8 cellular contexts compared by ENCODE assay signal in genomic region chr11:78801161-78801884, GRCh38.
DNase-seq lines count a peak whose midpoint lies in the region; ATAC-seq and TF ChIP-seq lines count a peak whose summit lies in the region.

No MANE protein-coding gene starts in this region.

- ATAC-seq in gastroesophageal sphincter (peak; percentile 85), sciatic nerve (peak; percentile 90), GM18873 (IDR thresholded peaks at IDR 0.05; ENCODE audit: low FRiP score, unreplicated experiment) (no peak), GM19397 (IDR thresholded peaks at IDR 0.05; ENCODE audit: unreplicated experiment) (no peak)

- H3K4me1 ChIP-seq in gastroesophageal sphincter: peaks cover 31 to 63% (median 35%) of the 10 kb centered on the region in 3 donors

- intact Hi-C loops in sciatic nerve (cut with DNase I): no loop called here

- no peaks in the 10 kb centered on the region for H3K27me3 ChIP-seq in gastroesophageal sphincter

- no peak for TF ChIP-seq POLR2A in gastroesophageal sphincter (IDR thresholded peaks at IDR 0.05)

- H3K4me3 ChIP-seq in gastroesophageal sphincter: no peak overlapping the region

- no peak for TF ChIP-seq EP300 in gastroesophageal sphincter (IDR thresholded peaks at IDR 0.05)

- H3K27ac ChIP-seq in gastroesophageal sphincter: peak overlapping the region; percentile 75 to 83 (median 80)

- 0 to 10% methylated on average over 2 of the region's 3 CpGs for WGBS in gastroesophageal sphincter (ENCODE audit: low coverage in 1 of 2), 2 donors

- no peaks in the 10 kb centered on the region for H3K9me3 ChIP-seq in gastroesophageal sphincter

- H3K36me3 ChIP-seq in gastroesophageal sphincter: no peaks in the 10 kb centered on the region

- peak; percentile 79 for DNase-seq in GM03348 (ENCODE audit: low spot score)
- DNase-seq in SHP77 treated with DMSO at 0.1 percent for 48 hours (lab: John Stamatoyannopoulos, UW): peak; percentile 17
- DNase-seq in sciatic nerve (ENCODE audit: low spot score): peak; percentile 65
- DNase-seq in NCI-H2171 (lab: John Stamatoyannopoulos, UW): no peak
- DNase-seq in LoVo (ENCODE audit: low spot score): no peak

- TF ChIP-seq CTCF in gastroesophageal sphincter (IDR thresholded peaks at IDR 0.05): no peak

Comparison
In these comparisons a context has a peak if more than half of its experiments do, and no peak if none do; other contexts are left out.
1. DNase-seq: peak in GM03348 (single experiment), SHP77 treated with DMSO at 0.1 percent for 48 hours (single experiment) and sciatic nerve (single experiment); none in NCI-H2171 (single experiment) and LoVo (single experiment).
2. ATAC-seq: peak in gastroesophageal sphincter (single experiment) and sciatic nerve (single experiment); none in GM18873 (single experiment) and GM19397 (single experiment).